36 cellular contexts compared by ENCODE assay signal in the genomic region with DNA sequence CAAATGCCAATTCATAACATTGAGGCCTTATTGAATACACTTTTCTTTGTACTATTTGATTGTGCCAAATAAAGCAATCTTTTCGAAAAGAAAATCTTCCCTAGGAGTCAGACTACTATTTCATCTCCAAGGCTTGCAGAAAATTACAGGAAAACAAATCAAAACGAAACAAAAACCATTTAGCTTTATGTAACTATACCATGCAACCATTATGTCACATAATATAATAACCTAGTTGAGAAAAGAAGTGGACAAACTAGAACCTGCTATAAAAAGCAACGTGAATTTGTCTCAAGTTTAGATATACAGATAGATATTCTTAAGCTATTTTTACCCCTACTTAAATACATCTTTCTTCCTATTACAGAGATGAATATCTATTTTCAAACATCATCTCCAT. TPM values are rescaled to one million over a fixed set of nuclear protein-coding genes. Genes with fewer than 3 reads are reported as not detected.
"Had no signal": no experiment of that assay in that cellular context is flagged by ENCODE, and none has a peak within 500 bp of the region (broad histone marks: within the 10 kb centered on the region; RNA-seq: fewer than 3 reads in every experiment).

No MANE protein-coding gene starts in this region.

- FAIRE-seq: astrocyte, endometrium had no signal

- H3K36me3 Mint-ChIP-seq: activated CD4-positive, alpha-beta memory T cell treated with anti-CD3 and anti-CD28 coated beads for 36 hours; activated CD8-positive, alpha-beta memory T cell treated with anti-CD3 and anti-CD28 coated beads, Interleukin-2, amount 10 ng/mL, durations not matched to agents 7 days and 5 days; activated naive CD4-positive, alpha-beta T cell treated with anti-CD3 and anti-CD28 coated beads, Interleukin-2, amount 10 ng/mL, durations not matched to agents 7 days and 5 days; activated naive CD4-positive, alpha-beta T cell treated with anti-CD3 and anti-CD28 coated beads, Interleukin-2, amount 50 U/mL, for 72 hours had no signal

- H3K27ac Mint-ChIP-seq: activated CD4-positive, alpha-beta memory T cell treated with anti-CD3 and anti-CD28 coated beads for 36 hours; activated CD4-positive, alpha-beta T cell treated with anti-CD3 and anti-CD28 coated beads for 36 hours; activated CD4-positive, alpha-beta T cell treated with anti-CD3 and anti-CD28 coated beads, Interleukin-2, amount 10 ng/mL, durations not matched to agents 24 days and 14 days; activated CD8-positive, alpha-beta memory T cell treated with anti-CD3 and anti-CD28 coated beads, Interleukin-2, amount 10 ng/mL, durations not matched to agents 7 days and 5 days; activated CD8-positive, alpha-beta T cell treated with anti-CD3 and anti-CD28 coated beads, Interleukin-2, amount 10 ng/mL, durations not matched to agents 7 days and 5 days; activated naive CD4-positive, alpha-beta T cell treated with anti-CD3 and anti-CD28 coated beads, Interleukin-2, amount 10 ng/mL, durations not matched to agents 7 days and 5 days; activated naive CD4-positive, alpha-beta T cell treated with anti-CD3 and anti-CD28 coated beads, Interleukin-2, amount 50 U/mL, for 72 hours; activated T-helper 1 cell treated with anti-CD3 and anti-CD28 coated beads, Interleukin-12 subunit alpha, Interleukin-12 subunit beta, Interleukin-2, Interleukin-4 antibody, amounts not matched to agents 30 ng/mL and 10 ng/mL and 1 ng/mL, durations not matched to agents 14 hours and 24 hours and 36 hours had no signal

- H3K9me3 ChIP-seq: esophagus squamous epithelium, gastroesophageal sphincter had no signal

- H3K27me3 ChIP-seq: brain microvascular endothelial cell, gastroesophageal sphincter had no signal

- DNase-seq: activated CD4-positive, alpha-beta memory T cell treated with anti-CD3 and anti-CD28 coated beads for 36 hours; activated CD4-positive, alpha-beta T cell treated with anti-CD3 and anti-CD28 coated beads for 36 hours; activated CD4-positive, alpha-beta T cell treated with anti-CD3 and anti-CD28 coated beads, Interleukin-2, amount 10 ng/mL, durations not matched to agents 24 days and 14 days; activated CD4-positive, CD25-positive, alpha-beta regulatory T cell; activated CD4-positive, CD25-positive, alpha-beta regulatory T cell treated with anti-CD3 and anti-CD28 coated beads, Interleukin-2, amount 50 U/mL, for 72 hours; activated CD8-positive, alpha-beta memory T cell treated with anti-CD3 and anti-CD28 coated beads, Interleukin-2, amount 10 ng/mL, durations not matched to agents 7 days and 5 days; activated CD8-positive, alpha-beta memory T cell treated with anti-CD3 and anti-CD28 coated beads, Interleukin-2, amount 50 U/mL, for 4 hours; activated CD8-positive, alpha-beta T cell treated with anti-CD3 and anti-CD28 coated beads, Interleukin-2, amount 10 ng/mL, durations not matched to agents 7 days and 5 days; activated gamma-delta T cell; activated naive CD4-positive, alpha-beta T cell; activated naive CD4-positive, alpha-beta T cell treated with anti-CD3 and anti-CD28 coated beads, Interleukin-2, amount 10 ng/mL, durations not matched to agents 7 days and 5 days; activated T-cell treated with anti-CD3 and anti-CD28 coated beads, Interleukin-2, amount 50 U/mL, for 1 hour; activated T-cell treated with anti-CD3 and anti-CD28 coated beads, Interleukin-2, amount 50 U/mL, for 48 hours; amniotic stem cell; anterior cingulate cortex; brain microvascular endothelial cell; caudate nucleus; effector CD8-positive, alpha-beta T cell; esophagus squamous epithelium; foreskin melanocyte; T-helper 2 cell had no signal

- ATAC-seq: activated CD4-positive, alpha-beta T cell treated with anti-CD3 and anti-CD28 coated beads for 36 hours; activated CD8-positive, alpha-beta memory T cell treated with anti-CD3 and anti-CD28 coated beads, Interleukin-2, amount 10 ng/mL, durations not matched to agents 7 days and 5 days; activated CD8-positive, alpha-beta T cell treated with anti-CD3 and anti-CD28 coated beads, Interleukin-2, amount 10 ng/mL, durations not matched to agents 7 days and 5 days; activated naive CD4-positive, alpha-beta T cell treated with anti-CD3 and anti-CD28 coated beads, Interleukin-2, amount 50 U/mL, for 72 hours; gastroesophageal sphincter had no signal

- H3K9me3 Mint-ChIP-seq: activated CD4-positive, alpha-beta memory T cell treated with anti-CD3 and anti-CD28 coated beads for 36 hours; activated CD4-positive, alpha-beta T cell treated with anti-CD3 and anti-CD28 coated beads, Interleukin-2, amount 10 ng/mL, durations not matched to agents 24 days and 14 days; activated naive CD4-positive, alpha-beta T cell treated with anti-CD3 and anti-CD28 coated beads, Interleukin-2, amount 10 ng/mL, durations not matched to agents 7 days and 5 days; activated naive CD4-positive, alpha-beta T cell treated with anti-CD3 and anti-CD28 coated beads, Interleukin-2, amount 50 U/mL, for 72 hours; activated T-helper 1 cell treated with anti-CD3 and anti-CD28 coated beads, Interleukin-12 subunit alpha, Interleukin-12 subunit beta, Interleukin-2, Interleukin-4 antibody, amounts not matched to agents 30 ng/mL and 10 ng/mL and 1 ng/mL, durations not matched to agents 14 hours and 24 hours and 36 hours had no signal

- H3K36me3 ChIP-seq: brain microvascular endothelial cell, esophagus squamous epithelium, gastroesophageal sphincter had no signal

- H3K27ac ChIP-seq: brain microvascular endothelial cell, epithelial cell of prostate, esophagus squamous epithelium, gastroesophageal sphincter had no signal

- H3K4me1 Mint-ChIP-seq: activated CD4-positive, alpha-beta T cell treated with anti-CD3 and anti-CD28 coated beads, Interleukin-2, amount 10 ng/mL, durations not matched to agents 24 days and 14 days had no signal

- H3K4me3 Mint-ChIP-seq: activated CD4-positive, alpha-beta memory T cell treated with anti-CD3 and anti-CD28 coated beads for 36 hours; activated CD4-positive, alpha-beta T cell treated with anti-CD3 and anti-CD28 coated beads for 36 hours; activated CD4-positive, alpha-beta T cell treated with anti-CD3 and anti-CD28 coated beads, Interleukin-2, amount 10 ng/mL, durations not matched to agents 24 days and 14 days; activated CD8-positive, alpha-beta memory T cell treated with anti-CD3 and anti-CD28 coated beads, Interleukin-2, amount 10 ng/mL, durations not matched to agents 7 days and 5 days; activated CD8-positive, alpha-beta T cell treated with anti-CD3 and anti-CD28 coated beads, Interleukin-2, amount 10 ng/mL, durations not matched to agents 7 days and 5 days; activated naive CD4-positive, alpha-beta T cell treated with anti-CD3 and anti-CD28 coated beads, Interleukin-2, amount 10 ng/mL, durations not matched to agents 7 days and 5 days; activated T-helper 1 cell treated with anti-CD3 and anti-CD28 coated beads, Interleukin-12 subunit alpha, Interleukin-12 subunit beta, Interleukin-2, Interleukin-4 antibody, amounts not matched to agents 30 ng/mL and 10 ng/mL and 1 ng/mL, durations not matched to agents 14 hours and 24 hours and 36 hours had no signal

- H3K4me1 ChIP-seq: esophagus squamous epithelium, gastroesophageal sphincter had no signal

- H3K4me3 ChIP-seq: esophagus squamous epithelium, gastroesophageal sphincter had no signal

RNA-seq across cellular contexts. Expression of a gene that starts 18.0 kb away (rescaled TPM):
- total RNA-seq: activated CD4-positive, alpha-beta memory T cell treated with anti-CD3 and anti-CD28 coated beads for 36 hours; activated CD4-positive, alpha-beta T cell treated with anti-CD3 and anti-CD28 coated beads for 36 hours; activated CD4-positive, alpha-beta T cell treated with anti-CD3 and anti-CD28 coated beads, Interleukin-2, amount 10 ng/mL, durations not matched to agents 24 days and 14 days; activated CD8-positive, alpha-beta memory T cell treated with anti-CD3 and anti-CD28 coated beads for 36 hours; activated CD8-positive, alpha-beta memory T cell treated with anti-CD3 and anti-CD28 coated beads, Interleukin-2, amount 10 ng/mL, durations not matched to agents 7 days and 5 days; activated CD8-positive, alpha-beta T cell treated with anti-CD3 and anti-CD28 coated beads, Interleukin-2, amount 10 ng/mL, durations not matched to agents 7 days and 5 days; activated naive CD4-positive, alpha-beta T cell treated with anti-CD3 and anti-CD28 coated beads, Interleukin-2, amount 50 U/mL, for 72 hours; activated T-helper 1 cell treated with anti-CD3 and anti-CD28 coated beads, Interleukin-12 subunit alpha, Interleukin-12 subunit beta, Interleukin-2, Interleukin-4 antibody, amounts not matched to agents 30 ng/mL and 10 ng/mL and 1 ng/mL, durations not matched to agents 14 hours and 24 hours and 36 hours; astrocyte; chondrocyte; dermis microvascular lymphatic vessel endothelial cell; endothelial cell of umbilical vein; fibroblast of lung; fibroblast of villous mesenchyme; glomerular endothelial cell; T-helper 1 cell treated with Interleukin-12 subunit alpha and Interleukin-12 subunit beta and Interleukin-4 antibody, amounts not matched to agents 30 ng/mL and 1 ng/mL, for 36 hours had no signal
- polyA plus RNA-seq: adipose tissue, endothelial cell of umbilical vein, fibroblast of lung had no signal
